In the genomic region with DNA sequence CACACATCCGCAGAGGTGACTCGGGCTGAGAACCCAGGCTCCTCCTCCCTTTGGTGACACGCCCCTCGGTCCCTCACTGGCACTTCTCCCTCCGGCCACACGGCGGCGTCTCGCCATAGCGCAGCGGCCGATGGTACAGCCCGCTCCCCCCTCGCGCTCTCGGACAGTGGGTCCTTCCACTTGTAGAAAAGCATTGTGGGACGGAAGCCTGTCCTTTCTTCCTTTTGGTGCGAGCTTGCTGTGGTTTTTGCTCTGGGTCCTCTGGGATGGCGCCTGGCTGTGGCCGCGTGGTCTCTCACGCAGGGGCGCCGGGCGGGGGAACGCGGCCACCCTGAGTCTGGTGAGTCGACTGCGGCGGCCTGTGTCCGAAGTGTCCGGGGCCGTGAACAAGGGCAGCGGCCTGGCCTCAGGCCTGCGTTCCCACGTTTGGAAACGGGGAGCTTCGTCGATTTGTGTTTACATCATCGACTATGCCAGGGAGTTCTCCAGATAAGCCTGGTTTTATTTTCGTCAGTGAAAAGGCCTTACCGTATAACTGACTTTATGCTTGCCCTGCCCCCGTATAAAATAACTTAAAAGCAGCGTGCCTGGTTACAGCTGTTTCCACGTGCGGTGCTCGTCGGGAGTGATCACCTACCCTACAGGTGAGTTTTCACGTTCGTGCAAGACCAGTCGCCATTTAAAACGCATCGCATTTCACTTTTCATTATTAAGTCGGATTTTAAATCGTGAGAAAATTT, we compare ENCODE assay signal across 8 cellular contexts.
DNase-seq lines count a peak whose midpoint lies in the region; ATAC-seq and TF ChIP-seq lines count a peak whose summit lies in the region.

No MANE protein-coding gene starts in this region.

- intact Hi-C loops in left colon (cut with DNase I, micrococcal nuclease) = no loop called here

- no peaks in the 10 kb centered on the region for H3K27me3 ChIP-seq in BLaER1 treated with 17β-estradiol and CSF1 and Interleukin-3, amounts not matched to agents 10 nM and 100 nM

- ATAC-seq in HG03432 (IDR thresholded peaks at IDR 0.05; ENCODE audit: unreplicated experiment) (peak; percentile 97), left colon (peak; percentile 98)

- H3K27ac ChIP-seq in BLaER1 treated with 17β-estradiol and CSF1 and Interleukin-3, amounts not matched to agents 10 nM and 100 nM = peak overlapping the region; percentile 87 to 97 (median 94)

- peak overlapping the region; percentile 78 to 94 (median 90) for H3K4me3 ChIP-seq in BLaER1 treated with 17β-estradiol and CSF1 and Interleukin-3, amounts not matched to agents 10 nM and 100 nM
- H3K4me3 ChIP-seq in choroid plexus epithelial cell (ENCODE audit: low read depth, low read length) = peak overlapping the region; percentile 95

- peak overlapping the region; percentile 91 to 98 (median 95) for H3K9ac ChIP-seq in BLaER1 treated with 17β-estradiol and CSF1 and Interleukin-3, amounts not matched to agents 10 nM and 100 nM

- peak; percentile 71 for DNase-seq in NCI-H446 treated with DMSO at 0.1 percent for 48 hours (lab: John Stamatoyannopoulos, UW)
- DNase-seq in activated CD4-positive, alpha-beta T cell treated with anti-CD3 and anti-CD28 coated beads for 24 hours (ENCODE audit: low read depth in 2 of 2) = peak; percentile 87 to 91
- DNase-seq in choroid plexus epithelial cell (ENCODE audit: low read depth) = peak; percentile 96
- DNase-seq in left colon = peak; percentile 86 to 96
- peak; percentile 92 to 93 for DNase-seq in stimulated activated CD4-positive, alpha-beta T cell treated with anti-CD3 and anti-CD28 coated beads, Interleukin-1b, Interleukin-23, amount 100 ng/mL, for 4 hours (ENCODE audit: low read depth in 2 of 2)

- peaks cover 37 to 44% (median 44%) of the 10 kb centered on the region in 11 experiments for H3K36me3 ChIP-seq in BLaER1 treated with 17β-estradiol and CSF1 and Interleukin-3, amounts not matched to agents 10 nM and 100 nM

- TF ChIP-seq CTCF in choroid plexus epithelial cell (conservative IDR thresholded peaks at IDR 0.05; ENCODE audit: low read depth, low read length) = peak; percentile 98

- H3K4me2 ChIP-seq in BLaER1 treated with 17β-estradiol and CSF1 and Interleukin-3, amounts not matched to agents 10 nM and 100 nM = peak overlapping the region; percentile 77 to 97 (median 88)

- H3K4me1 ChIP-seq in BLaER1 treated with 17β-estradiol and CSF1 and Interleukin-3, amounts not matched to agents 10 nM and 100 nM = peaks cover 12 to 24% (median 19%) of the 10 kb centered on the region in 10 experiments

- H4K20me1 ChIP-seq in BLaER1 treated with 17β-estradiol and CSF1 and Interleukin-3, amounts not matched to agents 10 nM and 100 nM = peaks cover 16 to 47% (median 43%) of the 10 kb centered on the region in 11 experiments; a peak in 21 of 22 replicates

- no peaks in the 10 kb centered on the region for H3K9me3 ChIP-seq in BLaER1 treated with 17β-estradiol and CSF1 and Interleukin-3, amounts not matched to agents 10 nM and 100 nM (replicated peaks in 1 of 11)

- peak; percentile 98 for TF ChIP-seq POLR2A in GM19193 (IDR thresholded peaks at IDR 0.05; ENCODE audit: extremely low read depth, insufficient read depth, insufficient read length)

Comparison
In these comparisons a context has a peak if more than half of its experiments do, and no peak if none do; other contexts are left out.
1. Peak in every context shown above with its lines: DNase-seq, ATAC-seq, H3K4me3 ChIP-seq and H3K27ac ChIP-seq.